In genomic region chr19:40598121-40598917, GRCh38 we compare ENCODE assay signal across 8 cellular contexts. TPM values are rescaled to one million over a fixed set of nuclear protein-coding genes. Genes with fewer than 3 reads are reported as not detected.
DNase-seq lines count a peak whose midpoint lies in the region; ATAC-seq, FAIRE-seq and TF ChIP-seq lines count a peak whose summit lies in the region.

No MANE protein-coding gene starts in this region.

- SMC1A ChIA-PET in GM12878 (lab: Charles Lee; ENCODE audit: uncharacterized antibody, unreplicated experiment) = interaction anchor here (0.7 kb wide), 1 partner anchor 293 kb away, joined by 3 read pairs; no protein-coding TSS in a partner anchor

- TF ChIP-seq POLR2A in A549 (IDR thresholded peaks at IDR 0.05; ENCODE audit: low read length) (0 out of 2 replicates have a peak, but pooled peaks have one; percentile 23), GM12878 (IDR thresholded peaks at IDR 0.05; ENCODE audit: low read depth, low read length) (no peak)

- no TSS peak for BruUV-seq in GM12878 (replicated peaks; lab: Mats Ljungman, UMichigan)

- no peaks in the 10 kb centered on the region for H3K79me2 ChIP-seq in GM12878 (ENCODE audit: control insufficient read depth, insufficient read depth, low read length)

- under 1% methylated on average over 39 of the region's 46 CpGs for WGBS in A549 (ENCODE audit: missing lambda C conversion rate)
- 9% methylated on average over 34 of the region's 46 CpGs for WGBS in GM12878 (ENCODE audit: insufficient coverage, insufficient replicate concordance, low lambda C conversion rate, missing lambda C conversion rate)
- WGBS in iPS DF 6.9 (ENCODE audit: insufficient coverage, insufficient read length) = no CpG with 5 or more reads among the region's 46 CpGs
- 1 to 4% (median 1%) methylated on average over 39 to 46 of the region's 46 CpGs for WGBS in small intestine, 3 donors

- no peak for TF ChIP-seq EP300 in A549 (IDR thresholded peaks at IDR 0.05)
- no peak for TF ChIP-seq EP300 in GM12878 (IDR thresholded peaks at IDR 0.05; ENCODE audit: borderline replicate concordance in 1 of 2, control insufficient read depth in 1 of 2, low read depth in 2 of 2, low read length in 2 of 2)

- FAIRE-seq in A549 (lab: Jason Lieb, UNC) (peak; percentile 100), GM19239 (lab: Jason Lieb, UNC) (peak; percentile 85), TTC549 (lab: Jason Lieb, UNC) (peak; percentile 70), GM12878 (lab: Jason Lieb, UNC) (peak; percentile 90), small intestine (lab: Jason Lieb, UNC) (no peak)

- DNase-seq in A549 (ENCODE audit: low read depth in 1 of 2, low spot score in 1 of 2) = peak; percentile 97 to 99
- DNase-seq in GM19239 (ENCODE audit: insufficient read length, low spot score) = peak; percentile 90
- peak; percentile 35 for DNase-seq in NCI-H2107 treated with DMSO at 0.1 percent for 48 hours (lab: John Stamatoyannopoulos, UW; ENCODE audit: unreplicated experiment)
- DNase-seq in GM12878 (ENCODE audit: low read depth, low spot score) = no peak
- no peak for DNase-seq in iPS DF 6.9 (ENCODE audit: low read depth, low spot score)
- DNase-seq in small intestine = peak; percentile 81

- H3K9ac ChIP-seq in GM12878 (ENCODE audit: control insufficient read depth, insufficient read depth, low read length) = no peak overlapping the region

- CTCF ChIA-PET in A549 (lab: Yijun Ruan, JAX) = interaction anchor here (0.6 to 35.2 kb wide), 29 partner anchors 8 to 545 kb away, joined by 3 to 2247 read pairs (median 4); partner anchors contain the start of genes BLVRB, COQ8B and SPTBN4
- CTCF ChIA-PET in GM12878 (lab: Yijun Ruan, JAX) = interaction anchor here (0.5 to 4.7 kb wide), 12 partner anchors 22 to 293 kb away, joined by 3 to 24 read pairs (median 6); no protein-coding TSS in a partner anchor

- H3K4me3 ChIP-seq in A549 (peak overlapping the region; percentile 47), GM12878 (no peak overlapping the region), iPS DF 6.9 (ENCODE audit: low read length) (peak overlapping the region; percentile 48; the same call in 1 of the 2 replicates), small intestine (ENCODE audit: low read depth in 1 of 2, low read length in 2 of 2) (no peak overlapping the region)

- RAD21 ChIA-PET in GM12878 (lab: Charles Lee; ENCODE audit: unreplicated experiment) = interaction anchor here (1.5 kb wide), 1 partner anchor 75 kb away, joined by 7 read pairs; no protein-coding TSS in a partner anchor

- H3K9me3 ChIP-seq in A549 (no peaks in the 10 kb centered on the region), GM12878 (replicated peaks; ENCODE audit: control insufficient read depth, insufficient read depth, low read length) (no peaks in the 10 kb centered on the region), iPS DF 6.9 (ENCODE audit: control insufficient read depth, insufficient read depth, low read length) (no peaks in the 10 kb centered on the region), small intestine (ENCODE audit: control insufficient read depth, low read depth) (no peaks in the 10 kb centered on the region)

- intact Hi-C loops in GM12878 (cut with micrococcal nuclease; ENCODE audit: unreplicated experiment) = loop anchor here (1.0 to 2.0 kb wide), 4 partner anchors 49 to 293 kb away; partner anchors contain the start of gene BLVRB

- H3K27me3 ChIP-seq in GM12878 (replicated peaks in 1 of 2; ENCODE audit: control insufficient read depth in 2 of 2, insufficient read depth in 2 of 2, low read length in 1 of 2) = peaks cover 11 to 14% of the 10 kb centered on the region in 2 experiments
- peaks cover 13% of the 10 kb centered on the region; the same call in 1 of the 2 replicates for H3K27me3 ChIP-seq in iPS DF 6.9 (ENCODE audit: control insufficient read depth, insufficient read depth, low read length)
- peaks cover 4 to 5% of the 10 kb centered on the region in 2 donors for H3K27me3 ChIP-seq in small intestine (ENCODE audit: control insufficient read depth in 2 of 2, insufficient read depth in 2 of 2, low read length in 2 of 2)

- H4K20me1 ChIP-seq in GM12878 (ENCODE audit: control insufficient read depth, insufficient read depth) = no peaks in the 10 kb centered on the region

- H3K4me1 ChIP-seq in A549 = peaks cover 56% of the 10 kb centered on the region
- H3K4me1 ChIP-seq in GM12878 (ENCODE audit: control insufficient read depth, insufficient read depth, low read length) = peaks cover 11% of the 10 kb centered on the region
- H3K4me1 ChIP-seq in iPS DF 6.9 (ENCODE audit: control insufficient read depth, insufficient read depth, low read length) = peaks cover 14% of the 10 kb centered on the region
- H3K4me1 ChIP-seq in small intestine (ENCODE audit: control insufficient read depth in 2 of 2, insufficient read depth in 1 of 2, low read depth in 1 of 2, low read length in 1 of 2) = peaks cover 8 to 11% of the 10 kb centered on the region in 2 donors

- peak; percentile 49 to 76 for ATAC-seq in A549
- peak; percentile 84 for ATAC-seq in GM12878
- no peak for ATAC-seq in GM19328 (IDR thresholded peaks at IDR 0.05; ENCODE audit: unreplicated experiment)

- H3K36me3 ChIP-seq in GM12878 (ENCODE audit: control insufficient read depth in 2 of 2, insufficient read depth in 2 of 2, low read length in 1 of 2) (no peaks in the 10 kb centered on the region), iPS DF 6.9 (ENCODE audit: control insufficient read depth, insufficient read depth, low read length) (no peaks in the 10 kb centered on the region), small intestine (ENCODE audit: control insufficient read depth in 2 of 2, insufficient read depth in 2 of 2, low read length in 2 of 2) (no peaks in the 10 kb centered on the region)

- TF ChIP-seq CTCF in A549 (IDR thresholded peaks at IDR 0.05) = peak; percentile 100
- peak; percentile 98 to 99 (median 98); a peak in 5 of 6 replicates for TF ChIP-seq CTCF in GM12878 (IDR thresholded peaks at IDR 0.05 in 2 of 3, conservative IDR thresholded peaks at IDR 0.05 in 1 of 3; ENCODE audit: control insufficient read depth in 2 of 3, extremely low read depth in 1 of 3, insufficient read depth in 1 of 3, low read depth in 3 of 3, low read length in 3 of 3)

- peak overlapping the region; percentile 66 to 85 for H3K27ac ChIP-seq in A549
- H3K27ac ChIP-seq in GM12878 (ENCODE audit: control insufficient read depth, insufficient read depth) = no peak overlapping the region
- no peak overlapping the region for H3K27ac ChIP-seq in iPS DF 6.9 (ENCODE audit: low read length)
- no peak overlapping the region for H3K27ac ChIP-seq in small intestine (ENCODE audit: low read depth in 1 of 2, low read length in 1 of 2)

- POLR2A ChIA-PET in A549 (lab: Yijun Ruan, JAX) = interaction anchor here (0.6 to 2.3 kb wide), 9 partner anchors 15 to 165 kb away, joined by 3 to 9 read pairs (median 4); partner anchors contain the start of gene BLVRB
- POLR2A ChIA-PET in GM12878 (lab: Charles Lee) = no interaction called here

- TF ChIP-seq RAD21 in A549 (conservative IDR thresholded peaks at IDR 0.05 in 1 of 2, IDR thresholded peaks at IDR 0.05 in 1 of 2) (peak; percentile 100), GM12878 (IDR thresholded peaks at IDR 0.05; ENCODE audit: insufficient read depth, low read depth, low read length) (peak; percentile 98)

- H3K4me2 ChIP-seq in A549 (peak overlapping the region; percentile 94), GM12878 (ENCODE audit: control insufficient read depth, insufficient read depth) (peak overlapping the region; percentile 45; the same call in 1 of the 2 replicates)

- in situ Hi-C loops in GM12878 (cut with MboI) = no loop called here

- H2AFZ ChIP-seq in GM12878 (ENCODE audit: control insufficient read depth, low read depth, low read length) = no peak overlapping the region; the same call in 1 of the 2 replicates

RNA-seq across cellular contexts. Expression of gene LTBP4, which starts 2.9 kb away (rescaled TPM):
- polyA plus RNA-seq in A549 (2011; rRNA removed) (23.1 and 32.0 TPM in 2 replicates), A549 (2017; fragmentation: RNase III; extraction: RNeasy Plus Mini Kit Qiagen cat#74134 plus additional on column Dnase treatment) (37.7 to 51.1 TPM (median 43.2 TPM) in 3 replicates), GM12878 (2011; rRNA removed) (1.5 and 2.7 TPM in 2 replicates), GM12878 (2014; fragmentation: Illumina TruSeq; extraction: Trizol) (2.6 and 5.9 TPM in 2 replicates), GM12878 (2014; fragmentation: Nextera tagmentation; extraction: Ambion mirVana) (under 1 TPM in 1 of 2 experiments, not detected in 1; 0.09 TPM), GM12878 (2014; rRNA removed) (21.8 and 23.5 TPM in 2 replicates), GM12878 (2016; fragmentation: Nextera tagmentation; extraction: Ambion mirVana) (1 to 10 TPM; 8.8 to 9.5 TPM), small intestine (100 to 1,000 TPM in 1 of 3 donors, 10 to 100 TPM in 2; 63.3 to 162 (median 69.2) TPM)
- polyA plus RNA-seq in A549 (2012; cell fraction: cytosol; rRNA removed) = 65.2 and 69.3 TPM in 2 replicates
- polyA plus RNA-seq in A549 (2012; cell fraction: nucleus; rRNA removed) = 475 and 611 TPM in 2 replicates
- 16.3 and 26.9 TPM in 2 replicates for polyA minus RNA-seq in A549 (2011; rRNA and poly(A)+ RNA removed)
- 26.9 and 32.3 TPM in 2 replicates for total RNA-seq in GM12878 (2013; cell fraction: nucleolus; rRNA removed)
- total RNA-seq in GM12878 (2014; rRNA removed) (6.6 and 8.5 TPM in 2 replicates), GM12878 (2014; rRNA removed; fragmentation: Illumina TruSeq; extraction: Trizol) (3.1 and 3.7 TPM in 2 replicates), GM12878 (2021) (34.6 and 35.9 TPM in 2 replicates)
- polyA plus RNA-seq in GM12878 (2011; ENCODE audit: low read depth) = 29.6 TPM
- 4.9 and 5.7 TPM in 2 replicates for polyA plus RNA-seq in GM12878 (2011; cell fraction: cytosol; rRNA removed)
- 24.7 and 25.2 TPM in 2 replicates for polyA plus RNA-seq in GM12878 (2011; cell fraction: nucleus; rRNA removed)
- polyA plus RNA-seq in GM12878 (2012) = 38.1 and 69.0 TPM in 2 replicates
- polyA minus RNA-seq in GM12878 (2011; rRNA and poly(A)+ RNA removed) = 1.5 and 7.1 TPM in 2 replicates
- polyA minus RNA-seq in GM12878 (2011; cell fraction: cytosol; rRNA and poly(A)+ RNA removed) = 14.1 and 19.4 TPM in 2 replicates
- 3.0 and 6.6 TPM in 2 replicates for polyA minus RNA-seq in GM12878 (2011; cell fraction: nucleus; rRNA and poly(A)+ RNA removed)

RNA-seq across cellular contexts. Expression of gene SHKBP1, which starts 21.6 kb away (rescaled TPM):
- polyA plus RNA-seq in A549 (2011; rRNA removed) (75.2 and 79.7 TPM in 2 replicates), A549 (2017; fragmentation: RNase III; extraction: RNeasy Plus Mini Kit Qiagen cat#74134 plus additional on column Dnase treatment) (94.9 to 128 TPM (median 123 TPM) in 3 replicates), GM12878 (2011; rRNA removed) (17.5 and 38.8 TPM in 2 replicates), GM12878 (2014; fragmentation: Illumina TruSeq; extraction: Trizol) (30.6 and 55.0 TPM in 2 replicates), GM12878 (2014; fragmentation: Nextera tagmentation; extraction: Ambion mirVana) (10 to 100 TPM in 1 of 2 experiments, 1 to 10 TPM in 1; 2.3 to 15.1 TPM), GM12878 (2014; rRNA removed) (96.3 and 111 TPM in 2 replicates), GM12878 (2016; fragmentation: Nextera tagmentation; extraction: Ambion mirVana) (100 to 1,000 TPM; 112 to 123 TPM), small intestine (10 to 100 TPM; 56.6 to 70.3 (median 64.2) TPM)
- polyA plus RNA-seq in A549 (2012; cell fraction: cytosol; rRNA removed) = 163 and 237 TPM in 2 replicates
- 317 and 432 TPM in 2 replicates for polyA plus RNA-seq in A549 (2012; cell fraction: nucleus; rRNA removed)
- polyA minus RNA-seq in A549 (2011; rRNA and poly(A)+ RNA removed) = 133 and 167 TPM in 2 replicates
- total RNA-seq in GM12878 (2013; cell fraction: nucleolus; rRNA removed) = 26.1 and 35.1 TPM in 2 replicates
- total RNA-seq in GM12878 (2014; rRNA removed) (60.8 and 79.0 TPM in 2 replicates), GM12878 (2014; rRNA removed; fragmentation: Illumina TruSeq; extraction: Trizol) (22.9 and 26.0 TPM in 2 replicates), GM12878 (2021) (111 and 115 TPM in 2 replicates)
- polyA plus RNA-seq in GM12878 (2011; ENCODE audit: low read depth) = 43.8 TPM
- 59.2 and 80.0 TPM in 2 replicates for polyA plus RNA-seq in GM12878 (2011; cell fraction: cytosol; rRNA removed)
- 155 and 167 TPM in 2 replicates for polyA plus RNA-seq in GM12878 (2011; cell fraction: nucleus; rRNA removed)
- polyA plus RNA-seq in GM12878 (2012) = 84.1 and 89.2 TPM in 2 replicates
- 47.3 and 87.5 TPM in 2 replicates for polyA minus RNA-seq in GM12878 (2011; rRNA and poly(A)+ RNA removed)
- polyA minus RNA-seq in GM12878 (2011; cell fraction: cytosol; rRNA and poly(A)+ RNA removed) = 89.1 and 95.6 TPM in 2 replicates
- polyA minus RNA-seq in GM12878 (2011; cell fraction: nucleus; rRNA and poly(A)+ RNA removed) = 33.5 and 51.2 TPM in 2 replicates

Comparison
In these comparisons a context has a peak if more than half of its experiments do, and no peak if none do; other contexts are left out.
1. DNase-seq: peak in A549 (2 of 2), GM19239 (single experiment), NCI-H2107 treated with DMSO at 0.1 percent for 48 hours (single experiment) and small intestine (single experiment); none in GM12878 (single experiment) and iPS DF 6.9 (single experiment).
2. H3K27ac ChIP-seq: peak in A549 (2 of 2); none in GM12878 (single experiment), iPS DF 6.9 (single experiment) and small intestine (0 of 2).
3. H3K4me3 ChIP-seq: peak in A549 (single experiment) and iPS DF 6.9 (single experiment); none in GM12878 (single experiment) and small intestine (0 of 2).
4. Of the 24 proteins assayed by ChIP-seq in both GM12878 and A549: peak only in GM12878: none; only in A549: BCL3, MAX, MYC, PBX3, POLR2A and RFX5; in both: CTCF, RAD21 and SMC3; in neither: 14; mixed calls (peak in some experiments, not most) for 1.